In genomic region chr2:47488870-47489584, GRCh38 we compare ENCODE assay signal across 11 cellular contexts.
A peak's percentile ranks its signal among the peaks of the same experiment; 100 is the strongest.
DNase-seq lines count a peak whose midpoint lies in the region; ATAC-seq and TF ChIP-seq lines count a peak whose summit lies in the region.
"Had no signal": no experiment of that assay in that cellular context is flagged by ENCODE, and none has a peak within 500 bp of the region (broad histone marks: within the 10 kb centered on the region; RNA-seq: fewer than 3 reads in every experiment).

No MANE protein-coding gene starts in this region.

- peaks cover 8 to 27% (median 11%) of the 10 kb centered on the region in 7 donors for H3K4me1 Mint-ChIP-seq in naive thymus-derived CD4-positive, alpha-beta T cell

- peaks cover 0 to 20% (median 11%) of the 10 kb centered on the region in 5 donors for H3K36me3 Mint-ChIP-seq in naive thymus-derived CD4-positive, alpha-beta T cell

- TF ChIP-seq CTCF in fibroblast of villous mesenchyme (IDR thresholded peaks at IDR 0.05; ENCODE audit: insufficient read depth, low read depth, low read length) = no peak

- peak overlapping the region in 1 of 9 donors; percentile 44 for H3K27ac Mint-ChIP-seq in naive thymus-derived CD4-positive, alpha-beta T cell

- peaks cover 0 to 9% (median 0%) of the 10 kb centered on the region in 3 experiments for H3K36me3 ChIP-seq in naive thymus-derived CD4-positive, alpha-beta T cell (ENCODE audit: control insufficient read depth in 2 of 3, insufficient read depth in 3 of 3, low read length in 3 of 3)

- peak; percentile 63 for DNase-seq in ACHN
- DNase-seq in HCEC 1CT = peak; percentile 92
- peak; percentile 21 for DNase-seq in T1000 (lab: John Stamatoyannopoulos, UW)
- DNase-seq in fibroblast of villous mesenchyme (ENCODE audit: low read depth) = peak; percentile 83
- no peak for DNase-seq in naive thymus-derived CD4-positive, alpha-beta T cell
- DNase-seq: Caco-2, naive B cell, NCI-H1105 treated with DMSO at 0.1 percent for 48 hours had no signal

- no peak for ATAC-seq in GM19023 (IDR thresholded peaks at IDR 0.05; ENCODE audit: unreplicated experiment)
- no peak for ATAC-seq in HG03175 (IDR thresholded peaks at IDR 0.05; ENCODE audit: unreplicated experiment)
- ATAC-seq in naive thymus-derived CD4-positive, alpha-beta T cell = no peak
- ATAC-seq in HG03432 (IDR thresholded peaks at IDR 0.05; ENCODE audit: unreplicated experiment) = no peak

- H3K9me3 ChIP-seq in naive thymus-derived CD4-positive, alpha-beta T cell (ENCODE audit: control insufficient read depth in 2 of 3, low read length in 3 of 3) = no peaks in the 10 kb centered on the region
- H3K9me3 ChIP-seq: Caco-2 had no signal

- H3K4me3 ChIP-seq in fibroblast of villous mesenchyme (ENCODE audit: low read depth, low read length) = no peak overlapping the region
- no peak overlapping the region for H3K4me3 ChIP-seq in naive thymus-derived CD4-positive, alpha-beta T cell (ENCODE audit: low read length)

- in situ Hi-C loops in ACHN (cut with HindIII; ENCODE audit: low pct_ligation_motif_present, low pct_unique_long_range_greater_than_20kb, low sequenced_read_pairs) = no loop called here

- H3K4me1 ChIP-seq in naive thymus-derived CD4-positive, alpha-beta T cell (ENCODE audit: control insufficient read depth in 2 of 2, insufficient read depth in 2 of 2, low read length in 2 of 2) = no peaks in the 10 kb centered on the region
- H3K4me1 ChIP-seq: Caco-2 had no signal

- no peaks in the 10 kb centered on the region for H3K27me3 ChIP-seq in naive thymus-derived CD4-positive, alpha-beta T cell (ENCODE audit: control insufficient read depth in 2 of 2, insufficient read depth in 2 of 2, low read length in 2 of 2)

- POLR2A ChIA-PET in naive thymus-derived CD4-positive, alpha-beta T cell (lab: Charles Lee) = no interaction called here

- no peaks in the 10 kb centered on the region for H3K27me3 Mint-ChIP-seq in naive thymus-derived CD4-positive, alpha-beta T cell
- H3K27me3 Mint-ChIP-seq: naive B cell had no signal

- CTCF ChIA-PET in naive thymus-derived CD4-positive, alpha-beta T cell (lab: Charles Lee) = no interaction called here

- intact Hi-C loops in naive thymus-derived CD4-positive, alpha-beta T cell (cut with micrococcal nuclease) = no loop called here

- H3K9me3 Mint-ChIP-seq in naive thymus-derived CD4-positive, alpha-beta T cell = peaks cover 0 to 6% (median 1%) of the 10 kb centered on the region in 11 donors

- no peak overlapping the region for H3K27ac ChIP-seq in naive thymus-derived CD4-positive, alpha-beta T cell (ENCODE audit: low read depth, low read length)

- H3K4me3 Mint-ChIP-seq in naive thymus-derived CD4-positive, alpha-beta T cell = no peak overlapping the region
- H3K4me3 Mint-ChIP-seq: naive B cell had no signal

Comparison
In these comparisons a context has a peak if more than half of its experiments do, and no peak if none do; other contexts are left out.
1. DNase-seq: peak in ACHN (single experiment), HCEC 1CT (single experiment), T1000 (single experiment) and fibroblast of villous mesenchyme (single experiment); none in naive thymus-derived CD4-positive, alpha-beta T cell (0 of 9).